Comparison of ENCODE assay signal across 8 cellular contexts in the genomic region with DNA sequence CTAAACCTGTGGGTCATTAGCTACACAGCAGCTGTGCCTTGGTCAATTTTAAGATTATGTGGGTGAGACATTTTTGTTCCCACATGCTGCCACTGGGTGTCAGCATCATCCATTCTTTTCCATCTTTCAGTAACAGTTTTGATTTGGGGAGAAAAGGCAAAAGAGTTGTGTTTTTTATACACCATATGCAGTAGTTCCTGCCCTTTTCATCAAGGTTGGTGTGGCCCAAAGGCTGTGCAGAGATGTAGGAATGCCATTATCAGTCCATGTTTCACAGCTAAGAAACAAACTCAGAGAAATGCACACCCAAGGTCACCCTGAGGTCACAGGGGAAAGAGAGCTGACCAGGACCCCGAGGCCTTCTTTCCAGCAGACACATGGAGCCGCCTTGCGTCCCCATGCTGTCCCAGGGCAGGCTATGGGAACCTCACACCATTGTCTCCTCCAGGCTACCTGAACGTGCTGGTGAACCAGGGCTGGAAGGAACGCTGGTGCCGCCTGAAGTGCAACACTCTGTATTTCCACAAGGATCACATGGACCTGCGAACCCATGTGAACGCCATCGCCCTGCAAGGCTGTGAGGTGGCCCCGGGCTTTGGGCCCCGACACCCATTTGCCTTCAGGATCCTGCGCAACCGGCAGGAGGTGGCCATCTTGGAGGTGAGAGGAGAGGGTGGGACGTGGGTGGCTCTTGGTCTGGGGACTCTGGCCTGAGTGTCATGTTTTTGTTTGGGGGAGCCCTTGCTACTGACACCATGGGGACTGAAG. TPM values are rescaled to one million over a fixed set of nuclear protein-coding genes. Genes with fewer than 3 reads are reported as not detected.
A peak's percentile ranks its signal among the peaks of the same experiment; 100 is the strongest.
DNase-seq lines count a peak whose midpoint lies in the region; ATAC-seq and TF ChIP-seq lines count a peak whose summit lies in the region.

No MANE protein-coding gene starts in this region.

- no peak overlapping the region for H2AFZ ChIP-seq in H9 (ENCODE audit: low read length)

- peak overlapping the region; percentile 25 for H3K27ac Mint-ChIP-seq in activated naive CD8-positive, alpha-beta T cell treated with anti-CD3 and anti-CD28 coated beads, Interleukin-2, amount 10 ng/mL, durations not matched to agents 7 days and 5 days
- no peak overlapping the region for H3K27ac Mint-ChIP-seq in activated naive CD8-positive, alpha-beta T cell treated with anti-CD3 and anti-CD28 coated beads for 36 hours
- peak overlapping the region in 1 of 3 experiments; percentile 86; a peak in 1 of 7 replicates for H3K27ac Mint-ChIP-seq in H9
- no peak overlapping the region for H3K27ac Mint-ChIP-seq in activated CD4-positive, alpha-beta T cell treated with anti-CD3 and anti-CD28 coated beads, Interleukin-2, amount 10 ng/mL, durations not matched to agents 7 days and 5 days

- POLR2A ChIA-PET in activated naive CD8-positive, alpha-beta T cell treated with anti-CD3 and anti-CD28 coated beads, Interleukin-2, amount 10 ng/mL, durations not matched to agents 7 days and 5 days (lab: Charles Lee): interaction anchor here (0.7 to 1.8 kb wide), 3 partner anchors 27 to 54 kb away, joined by 3 to 7 read pairs (median 3); no protein-coding TSS in a partner anchor
- POLR2A ChIA-PET in activated CD4-positive, alpha-beta T cell treated with anti-CD3 and anti-CD28 coated beads, Interleukin-2, amount 10 ng/mL, durations not matched to agents 7 days and 5 days (lab: Charles Lee): no interaction called here

- H3K23me2 ChIP-seq in H9 (ENCODE audit: insufficient read length, low read depth, low read length, poor library complexity, severe bottlenecking): peaks cover 3% of the 10 kb centered on the region

- H3K36me3 Mint-ChIP-seq in activated naive CD8-positive, alpha-beta T cell treated with anti-CD3 and anti-CD28 coated beads, Interleukin-2, amount 10 ng/mL, durations not matched to agents 7 days and 5 days: no peaks in the 10 kb centered on the region
- H3K36me3 Mint-ChIP-seq in activated naive CD8-positive, alpha-beta T cell treated with anti-CD3 and anti-CD28 coated beads for 36 hours: no peaks in the 10 kb centered on the region
- no peaks in the 10 kb centered on the region for H3K36me3 Mint-ChIP-seq in H9 (ENCODE audit: insufficient read depth in 1 of 3, low read depth in 3 of 3)
- H3K36me3 Mint-ChIP-seq in activated CD4-positive, alpha-beta T cell treated with anti-CD3 and anti-CD28 coated beads, Interleukin-2, amount 10 ng/mL, durations not matched to agents 7 days and 5 days (ENCODE audit: low read depth): no peaks in the 10 kb centered on the region

- H3K14ac ChIP-seq in H9 (ENCODE audit: insufficient read depth, low read length): peak overlapping the region; percentile 79

- no peak overlapping the region for H3K4me2 ChIP-seq in H9 (ENCODE audit: insufficient read depth, insufficient read length, low read length)

- H3K79me2 ChIP-seq in H9 (ENCODE audit: insufficient read depth, low read length): no peaks in the 10 kb centered on the region

- no peaks in the 10 kb centered on the region for H3K9me3 ChIP-seq in H9 (ENCODE audit: control insufficient read depth, low read depth, low read length)

- H3K27me3 ChIP-seq in H9 (ENCODE audit: insufficient read depth, low read length) (no peaks in the 10 kb centered on the region), rectal smooth muscle tissue (ENCODE audit: control insufficient read depth, insufficient read depth, low read length) (no peaks in the 10 kb centered on the region)

- H3K4me3 ChIP-seq in rectal smooth muscle tissue (ENCODE audit: low read length): no peak overlapping the region

- no peak overlapping the region for H2BK120ac ChIP-seq in H9 (ENCODE audit: low read depth, low read length, poor library complexity, severe bottlenecking)

- H3K4me1 Mint-ChIP-seq in activated naive CD8-positive, alpha-beta T cell treated with anti-CD3 and anti-CD28 coated beads, Interleukin-2, amount 10 ng/mL, durations not matched to agents 7 days and 5 days: no peaks in the 10 kb centered on the region
- no peaks in the 10 kb centered on the region for H3K4me1 Mint-ChIP-seq in activated naive CD8-positive, alpha-beta T cell treated with anti-CD3 and anti-CD28 coated beads for 36 hours
- H3K4me1 Mint-ChIP-seq in H9: peaks cover 3 to 6% of the 10 kb centered on the region in 2 experiments
- peaks cover 3% of the 10 kb centered on the region for H3K4me1 Mint-ChIP-seq in activated CD4-positive, alpha-beta T cell treated with anti-CD3 and anti-CD28 coated beads, Interleukin-2, amount 10 ng/mL, durations not matched to agents 7 days and 5 days

- peak; percentile 81 for TF ChIP-seq CTCF in H9 (conservative IDR thresholded peaks at IDR 0.05)

- DNase-seq in activated naive CD8-positive, alpha-beta T cell treated with anti-CD3 and anti-CD28 coated beads, Interleukin-2, amount 10 ng/mL, durations not matched to agents 7 days and 5 days: no peak
- DNase-seq in activated naive CD8-positive, alpha-beta T cell treated with anti-CD3 and anti-CD28 coated beads for 36 hours: no peak
- no peak for DNase-seq in H9
- DNase-seq in NCI-H2029 treated with DMSO at 0.1 percent for 48 hours (lab: John Stamatoyannopoulos, UW): peak; percentile 29
- peak; percentile 53 for DNase-seq in activated CD4-positive, alpha-beta T cell treated with anti-CD3 and anti-CD28 coated beads, Interleukin-2, amount 10 ng/mL, durations not matched to agents 7 days and 5 days
- DNase-seq in fibroblast of peridontal ligament (ENCODE audit: extremely low read depth): peak; percentile 74

- no peaks in the 10 kb centered on the region for H3K36me3 ChIP-seq in rectal smooth muscle tissue (ENCODE audit: control insufficient read depth, insufficient read depth, low read length)

- no peak overlapping the region for H3T11ph ChIP-seq in H9 (ENCODE audit: low read length)

- no peak overlapping the region for H2AK5ac ChIP-seq in H9 (ENCODE audit: insufficient read length, low read length)

- H3K27ac ChIP-seq in H9 (ENCODE audit: insufficient read length, low read depth, low read length) (no peak overlapping the region), rectal smooth muscle tissue (ENCODE audit: low read depth, low read length) (peak overlapping the region; percentile 42)

- no peak overlapping the region for H4K8ac ChIP-seq in H9 (replicated peaks; ENCODE audit: insufficient read length, low read depth, low read length)

- H3K9ac ChIP-seq in H9 (ENCODE audit: extremely low read depth, insufficient read length, low read length) (no peak overlapping the region), rectal smooth muscle tissue (ENCODE audit: low read length) (no peak overlapping the region)

- no peak for ATAC-seq in activated naive CD8-positive, alpha-beta T cell treated with anti-CD3 and anti-CD28 coated beads, Interleukin-2, amount 10 ng/mL, durations not matched to agents 7 days and 5 days (ENCODE audit: low read depth)
- ATAC-seq in HG03280 (IDR thresholded peaks at IDR 0.05; ENCODE audit: unreplicated experiment): no peak

- WGBS in H9 (ENCODE audit: extremely low coverage, insufficient read length, low lambda C conversion rate): no CpG with 5 or more reads among the region's 14 CpGs

- no peaks in the 10 kb centered on the region for H3K9me3 Mint-ChIP-seq in activated naive CD8-positive, alpha-beta T cell treated with anti-CD3 and anti-CD28 coated beads, Interleukin-2, amount 10 ng/mL, durations not matched to agents 7 days and 5 days
- no peaks in the 10 kb centered on the region for H3K9me3 Mint-ChIP-seq in activated naive CD8-positive, alpha-beta T cell treated with anti-CD3 and anti-CD28 coated beads for 36 hours
- no peaks in the 10 kb centered on the region for H3K9me3 Mint-ChIP-seq in H9
- no peaks in the 10 kb centered on the region for H3K9me3 Mint-ChIP-seq in activated CD4-positive, alpha-beta T cell treated with anti-CD3 and anti-CD28 coated beads, Interleukin-2, amount 10 ng/mL, durations not matched to agents 7 days and 5 days

- peak overlapping the region; percentile 56 for H3K18ac ChIP-seq in H9 (ENCODE audit: insufficient read length, low read depth, low read length)

- H3K4me1 ChIP-seq in H9 (ENCODE audit: insufficient read depth, low read length) (no peaks in the 10 kb centered on the region), rectal smooth muscle tissue (ENCODE audit: control insufficient read depth, insufficient read depth, low read length) (peaks cover 15% of the 10 kb centered on the region)

- no peak overlapping the region for H4K91ac ChIP-seq in H9 (ENCODE audit: insufficient read length, low read depth, low read length)

- no peaks in the 10 kb centered on the region for H3K79me1 ChIP-seq in H9 (ENCODE audit: insufficient read depth, low read depth, low read length, poor library complexity, severe bottlenecking)

- no peak overlapping the region for H2BK20ac ChIP-seq in H9 (ENCODE audit: low read depth, low read length, poor library complexity, severe bottlenecking)

- H3K4ac ChIP-seq in H9 (ENCODE audit: low read depth, low read length): no peak overlapping the region

- H3K23ac ChIP-seq in H9 (ENCODE audit: insufficient read length, low read depth, low read length): no peak overlapping the region

- no peak overlapping the region for H3K4me3 Mint-ChIP-seq in activated naive CD8-positive, alpha-beta T cell treated with anti-CD3 and anti-CD28 coated beads, Interleukin-2, amount 10 ng/mL, durations not matched to agents 7 days and 5 days
- H3K4me3 Mint-ChIP-seq in activated naive CD8-positive, alpha-beta T cell treated with anti-CD3 and anti-CD28 coated beads for 36 hours: no peak overlapping the region
- no peak overlapping the region for H3K4me3 Mint-ChIP-seq in H9
- no peak overlapping the region for H3K4me3 Mint-ChIP-seq in activated CD4-positive, alpha-beta T cell treated with anti-CD3 and anti-CD28 coated beads, Interleukin-2, amount 10 ng/mL, durations not matched to agents 7 days and 5 days

- no peaks in the 10 kb centered on the region for H3K27me3 Mint-ChIP-seq in activated naive CD8-positive, alpha-beta T cell treated with anti-CD3 and anti-CD28 coated beads, Interleukin-2, amount 10 ng/mL, durations not matched to agents 7 days and 5 days
- no peaks in the 10 kb centered on the region for H3K27me3 Mint-ChIP-seq in activated naive CD8-positive, alpha-beta T cell treated with anti-CD3 and anti-CD28 coated beads for 36 hours
- H3K27me3 Mint-ChIP-seq in H9 (ENCODE audit: low read depth): no peaks in the 10 kb centered on the region; the same call in none of the 2 replicates
- H3K27me3 Mint-ChIP-seq in activated CD4-positive, alpha-beta T cell treated with anti-CD3 and anti-CD28 coated beads, Interleukin-2, amount 10 ng/mL, durations not matched to agents 7 days and 5 days: no peaks in the 10 kb centered on the region

- no peak overlapping the region for H2BK5ac ChIP-seq in H9 (ENCODE audit: insufficient read length, low read length)

- no peaks in the 10 kb centered on the region for H4K20me1 ChIP-seq in H9 (ENCODE audit: control insufficient read depth, insufficient read depth, insufficient read length)

- CTCF ChIA-PET in activated CD4-positive, alpha-beta T cell treated with anti-CD3 and anti-CD28 coated beads, Interleukin-2, amount 10 ng/mL, durations not matched to agents 7 days and 5 days (lab: Charles Lee): interaction anchor here (0.5 to 2.4 kb wide), 10 partner anchors 9 to 116 kb away, joined by 3 to 10 read pairs (median 3); a partner anchor contains a TSS

- H2BK12ac ChIP-seq in H9 (ENCODE audit: insufficient read length, low read depth, low read length): no peak overlapping the region

- H2BK15ac ChIP-seq in H9 (ENCODE audit: low read depth, low read length): 0 out of 2 replicates have a peak overlapping the region, but pooled peaks have one; percentile 5

- peak overlapping the region; percentile 94 for H4K5ac ChIP-seq in H9 (ENCODE audit: insufficient read length, low read depth, low read length)

- H3K56ac ChIP-seq in H9 (ENCODE audit: insufficient read length, low read depth, low read length): no peak overlapping the region

RNA-seq across cellular contexts. Expression of a gene that starts 27.8 kb away (rescaled TPM):
- 10 to 100 TPM; 26.1 to 29.7 TPM for total RNA-seq in activated naive CD8-positive, alpha-beta T cell treated with anti-CD3 and anti-CD28 coated beads, Interleukin-2, amount 10 ng/mL, durations not matched to agents 7 days and 5 days
- 10 to 100 TPM; 55.3 to 56.4 TPM for total RNA-seq in activated naive CD8-positive, alpha-beta T cell treated with anti-CD3 and anti-CD28 coated beads for 36 hours
- 44.4 and 47.3 TPM in 2 replicates for total RNA-seq in H9 (2021)
- total RNA-seq in activated CD4-positive, alpha-beta T cell treated with anti-CD3 and anti-CD28 coated beads, Interleukin-2, amount 10 ng/mL, durations not matched to agents 7 days and 5 days: 10 to 100 TPM; 36.1 to 36.6 TPM

RNA-seq across cellular contexts. Expression of a gene that starts 40.4 kb away (rescaled TPM):
- 10 to 100 TPM; 32.4 to 35.7 TPM for total RNA-seq in activated naive CD8-positive, alpha-beta T cell treated with anti-CD3 and anti-CD28 coated beads, Interleukin-2, amount 10 ng/mL, durations not matched to agents 7 days and 5 days
- total RNA-seq in activated naive CD8-positive, alpha-beta T cell treated with anti-CD3 and anti-CD28 coated beads for 36 hours: 10 to 100 TPM; 17.2 to 18.2 TPM
- total RNA-seq in H9 (2021): 15.3 and 16.5 TPM in 2 replicates
- total RNA-seq in activated CD4-positive, alpha-beta T cell treated with anti-CD3 and anti-CD28 coated beads, Interleukin-2, amount 10 ng/mL, durations not matched to agents 7 days and 5 days: 10 to 100 TPM; 34.5 to 34.6 TPM

RNA-seq across cellular contexts. Expression of a gene that starts 45.8 kb away (rescaled TPM):
- total RNA-seq in activated naive CD8-positive, alpha-beta T cell treated with anti-CD3 and anti-CD28 coated beads, Interleukin-2, amount 10 ng/mL, durations not matched to agents 7 days and 5 days: under 1 TPM; 0.09 to 0.17 TPM
- total RNA-seq in activated naive CD8-positive, alpha-beta T cell treated with anti-CD3 and anti-CD28 coated beads for 36 hours: under 1 TPM; 0.66 to 0.94 TPM
- total RNA-seq in H9 (2021): 1.8 and 2.0 TPM in 2 replicates
- total RNA-seq in activated CD4-positive, alpha-beta T cell treated with anti-CD3 and anti-CD28 coated beads, Interleukin-2, amount 10 ng/mL, durations not matched to agents 7 days and 5 days: not detected

Comparison
In these comparisons a context has a peak if more than half of its experiments do, and no peak if none do; other contexts are left out.
1. DNase-seq: peak in NCI-H2029 treated with DMSO at 0.1 percent for 48 hours (single experiment), activated CD4-positive, alpha-beta T cell treated with anti-CD3 and anti-CD28 coated beads, Interleukin-2, amount 10 ng/mL, durations not matched to agents 7 days and 5 days (single experiment) and fibroblast of peridontal ligament (single experiment); none in activated naive CD8-positive, alpha-beta T cell treated with anti-CD3 and anti-CD28 coated beads, Interleukin-2, amount 10 ng/mL, durations not matched to agents 7 days and 5 days (single experiment), activated naive CD8-positive, alpha-beta T cell treated with anti-CD3 and anti-CD28 coated beads for 36 hours (single experiment) and H9 (single experiment).